ENCODE assay signal across 3 cellular contexts in the genomic region with DNA sequence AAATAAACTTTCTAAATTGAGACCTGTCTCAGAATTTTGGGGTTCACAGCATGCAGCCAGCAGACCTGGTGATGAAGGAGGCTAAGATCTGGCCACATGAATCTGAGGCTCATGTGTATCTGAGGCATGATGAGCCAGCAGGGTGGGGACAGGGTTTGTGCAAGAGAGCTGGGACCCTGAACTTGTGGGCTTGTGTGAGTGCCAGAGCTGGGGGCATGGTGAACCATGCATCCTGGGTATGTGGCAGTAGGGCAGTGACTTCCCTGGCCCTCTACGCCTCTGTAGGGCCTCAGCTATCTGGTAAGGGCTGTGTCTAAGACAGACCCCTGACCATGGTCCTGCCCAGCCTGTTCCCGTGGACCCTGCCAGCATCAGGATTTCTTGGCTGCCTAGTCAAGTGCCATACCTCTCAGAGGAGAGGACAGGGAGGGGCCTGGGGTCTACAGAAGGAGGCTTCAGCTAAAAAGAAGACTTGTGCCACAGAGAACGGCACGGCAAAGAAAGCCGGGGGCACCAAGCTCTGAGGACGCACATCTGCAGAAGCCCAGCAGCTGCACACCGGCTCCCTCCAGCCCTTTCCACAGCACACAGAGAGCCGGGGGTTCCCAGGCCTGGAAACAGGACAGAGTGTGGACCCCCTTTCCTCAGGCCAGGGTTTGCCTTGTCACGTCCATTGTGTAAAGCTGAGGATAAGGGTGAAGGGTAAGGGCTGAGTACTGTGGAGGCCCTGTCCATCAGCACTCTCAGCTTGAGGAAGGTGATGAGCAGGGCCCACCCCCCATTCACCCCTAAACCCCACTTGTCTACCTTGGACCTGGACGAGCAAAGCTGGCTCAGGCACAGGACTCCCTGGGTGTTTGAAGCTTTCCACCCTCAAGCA.
TF ChIP-seq lines count a peak whose summit lies in the region.

No MANE protein-coding gene starts in this region.

TF ChIP-seq in SK-N-SH, 30 proteins besides CTCF, POLR2A, EP300 and RAD21 (continued from another document):
- TF ChIP-seq, protein P1, sequence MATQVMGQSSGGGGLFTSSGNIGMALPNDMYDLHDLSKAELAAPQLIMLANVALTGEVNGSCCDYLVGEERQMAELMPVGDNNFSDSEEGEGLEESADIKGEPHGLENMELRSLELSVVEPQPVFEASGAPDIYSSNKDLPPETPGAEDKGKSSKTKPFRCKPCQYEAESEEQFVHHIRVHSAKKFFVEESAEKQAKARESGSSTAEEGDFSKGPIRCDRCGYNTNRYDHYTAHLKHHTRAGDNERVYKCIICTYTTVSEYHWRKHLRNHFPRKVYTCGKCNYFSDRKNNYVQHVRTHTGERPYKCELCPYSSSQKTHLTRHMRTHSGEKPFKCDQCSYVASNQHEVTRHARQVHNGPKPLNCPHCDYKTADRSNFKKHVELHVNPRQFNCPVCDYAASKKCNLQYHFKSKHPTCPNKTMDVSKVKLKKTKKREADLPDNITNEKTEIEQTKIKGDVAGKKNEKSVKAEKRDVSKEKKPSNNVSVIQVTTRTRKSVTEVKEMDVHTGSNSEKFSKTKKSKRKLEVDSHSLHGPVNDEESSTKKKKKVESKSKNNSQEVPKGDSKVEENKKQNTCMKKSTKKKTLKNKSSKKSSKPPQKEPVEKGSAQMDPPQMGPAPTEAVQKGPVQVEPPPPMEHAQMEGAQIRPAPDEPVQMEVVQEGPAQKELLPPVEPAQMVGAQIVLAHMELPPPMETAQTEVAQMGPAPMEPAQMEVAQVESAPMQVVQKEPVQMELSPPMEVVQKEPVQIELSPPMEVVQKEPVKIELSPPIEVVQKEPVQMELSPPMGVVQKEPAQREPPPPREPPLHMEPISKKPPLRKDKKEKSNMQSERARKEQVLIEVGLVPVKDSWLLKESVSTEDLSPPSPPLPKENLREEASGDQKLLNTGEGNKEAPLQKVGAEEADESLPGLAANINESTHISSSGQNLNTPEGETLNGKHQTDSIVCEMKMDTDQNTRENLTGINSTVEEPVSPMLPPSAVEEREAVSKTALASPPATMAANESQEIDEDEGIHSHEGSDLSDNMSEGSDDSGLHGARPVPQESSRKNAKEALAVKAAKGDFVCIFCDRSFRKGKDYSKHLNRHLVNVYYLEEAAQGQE (IDR thresholded peaks at IDR 0.05; ENCODE audit: low read depth, low read length), result peak; percentile 62; the same call in 1 of the 2 replicates

TF ChIP-seq in SK-N-SH treated with all-trans-retinoic acid at 6 μM for 48 hours, 23 proteins besides CTCF, POLR2A, EP300 and RAD21 (continued from another document):
- TF ChIP-seq, protein P2, sequence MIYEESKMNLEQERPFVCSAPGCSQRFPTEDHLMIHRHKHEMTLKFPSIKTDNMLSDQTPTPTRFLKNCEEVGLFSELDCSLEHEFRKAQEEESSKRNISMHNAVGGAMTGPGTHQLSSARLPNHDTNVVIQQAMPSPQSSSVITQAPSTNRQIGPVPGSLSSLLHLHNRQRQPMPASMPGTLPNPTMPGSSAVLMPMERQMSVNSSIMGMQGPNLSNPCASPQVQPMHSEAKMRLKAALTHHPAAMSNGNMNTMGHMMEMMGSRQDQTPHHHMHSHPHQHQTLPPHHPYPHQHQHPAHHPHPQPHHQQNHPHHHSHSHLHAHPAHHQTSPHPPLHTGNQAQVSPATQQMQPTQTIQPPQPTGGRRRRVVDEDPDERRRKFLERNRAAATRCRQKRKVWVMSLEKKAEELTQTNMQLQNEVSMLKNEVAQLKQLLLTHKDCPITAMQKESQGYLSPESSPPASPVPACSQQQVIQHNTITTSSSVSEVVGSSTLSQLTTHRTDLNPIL (CRISPR knock-in tag; IDR thresholded peaks at IDR 0.05; ENCODE audit: low read depth), result no peak
- no peak for TF ChIP-seq TCF4 (CRISPR knock-in tag; IDR thresholded peaks at IDR 0.05; ENCODE audit: borderline replicate concordance)
- TF ChIP-seq, protein P3, sequence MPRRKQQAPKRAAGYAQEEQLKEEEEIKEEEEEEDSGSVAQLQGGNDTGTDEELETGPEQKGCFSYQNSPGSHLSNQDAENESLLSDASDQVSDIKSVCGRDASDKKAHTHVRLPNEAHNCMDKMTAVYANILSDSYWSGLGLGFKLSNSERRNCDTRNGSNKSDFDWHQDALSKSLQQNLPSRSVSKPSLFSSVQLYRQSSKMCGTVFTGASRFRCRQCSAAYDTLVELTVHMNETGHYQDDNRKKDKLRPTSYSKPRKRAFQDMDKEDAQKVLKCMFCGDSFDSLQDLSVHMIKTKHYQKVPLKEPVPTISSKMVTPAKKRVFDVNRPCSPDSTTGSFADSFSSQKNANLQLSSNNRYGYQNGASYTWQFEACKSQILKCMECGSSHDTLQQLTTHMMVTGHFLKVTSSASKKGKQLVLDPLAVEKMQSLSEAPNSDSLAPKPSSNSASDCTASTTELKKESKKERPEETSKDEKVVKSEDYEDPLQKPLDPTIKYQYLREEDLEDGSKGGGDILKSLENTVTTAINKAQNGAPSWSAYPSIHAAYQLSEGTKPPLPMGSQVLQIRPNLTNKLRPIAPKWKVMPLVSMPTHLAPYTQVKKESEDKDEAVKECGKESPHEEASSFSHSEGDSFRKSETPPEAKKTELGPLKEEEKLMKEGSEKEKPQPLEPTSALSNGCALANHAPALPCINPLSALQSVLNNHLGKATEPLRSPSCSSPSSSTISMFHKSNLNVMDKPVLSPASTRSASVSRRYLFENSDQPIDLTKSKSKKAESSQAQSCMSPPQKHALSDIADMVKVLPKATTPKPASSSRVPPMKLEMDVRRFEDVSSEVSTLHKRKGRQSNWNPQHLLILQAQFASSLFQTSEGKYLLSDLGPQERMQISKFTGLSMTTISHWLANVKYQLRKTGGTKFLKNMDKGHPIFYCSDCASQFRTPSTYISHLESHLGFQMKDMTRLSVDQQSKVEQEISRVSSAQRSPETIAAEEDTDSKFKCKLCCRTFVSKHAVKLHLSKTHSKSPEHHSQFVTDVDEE (CRISPR knock-in tag; IDR thresholded peaks at IDR 0.05), result no peak
- TF ChIP-seq ESRRG (CRISPR knock-in tag; IDR thresholded peaks at IDR 0.05), result no peak
- TF ChIP-seq, protein P4, sequence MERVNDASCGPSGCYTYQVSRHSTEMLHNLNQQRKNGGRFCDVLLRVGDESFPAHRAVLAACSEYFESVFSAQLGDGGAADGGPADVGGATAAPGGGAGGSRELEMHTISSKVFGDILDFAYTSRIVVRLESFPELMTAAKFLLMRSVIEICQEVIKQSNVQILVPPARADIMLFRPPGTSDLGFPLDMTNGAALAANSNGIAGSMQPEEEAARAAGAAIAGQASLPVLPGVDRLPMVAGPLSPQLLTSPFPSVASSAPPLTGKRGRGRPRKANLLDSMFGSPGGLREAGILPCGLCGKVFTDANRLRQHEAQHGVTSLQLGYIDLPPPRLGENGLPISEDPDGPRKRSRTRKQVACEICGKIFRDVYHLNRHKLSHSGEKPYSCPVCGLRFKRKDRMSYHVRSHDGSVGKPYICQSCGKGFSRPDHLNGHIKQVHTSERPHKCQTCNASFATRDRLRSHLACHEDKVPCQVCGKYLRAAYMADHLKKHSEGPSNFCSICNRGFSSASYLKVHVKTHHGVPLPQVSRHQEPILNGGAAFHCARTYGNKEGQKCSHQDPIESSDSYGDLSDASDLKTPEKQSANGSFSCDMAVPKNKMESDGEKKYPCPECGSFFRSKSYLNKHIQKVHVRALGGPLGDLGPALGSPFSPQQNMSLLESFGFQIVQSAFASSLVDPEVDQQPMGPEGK (CRISPR knock-in tag; IDR thresholded peaks at IDR 0.05; ENCODE audit: borderline replicate concordance), result no peak
- TF ChIP-seq ZNF70 (CRISPR knock-in tag; IDR thresholded peaks at IDR 0.05), result no peak
- TF ChIP-seq ZC3H10 (CRISPR knock-in tag; IDR thresholded peaks at IDR 0.05), result no peak
- no peak for TF ChIP-seq ISL1 (CRISPR knock-in tag; IDR thresholded peaks at IDR 0.05)
- TF ChIP-seq SNAI2 (CRISPR knock-in tag; IDR thresholded peaks at IDR 0.05), result no peak
- TF ChIP-seq ZNF565 (CRISPR knock-in tag; conservative IDR thresholded peaks at IDR 0.05; ENCODE audit: low read depth), result no peak
- TF ChIP-seq ZFP3 (CRISPR knock-in tag; IDR thresholded peaks at IDR 0.05), result no peak
- no peak for TF ChIP-seq CSDC2 (CRISPR knock-in tag; IDR thresholded peaks at IDR 0.05)
- TF ChIP-seq BACH2 (CRISPR knock-in tag; IDR thresholded peaks at IDR 0.05; ENCODE audit: borderline replicate concordance), result no peak

TF ChIP-seq in HEK293, 187 proteins besides CTCF, POLR2A, EP300 and RAD21 (continued from another document):
- TF ChIP-seq, protein P1 (tag by site-specific recombination; IDR thresholded peaks at IDR 0.05), result peak; percentile 87
